1 cellular context compared by ENCODE assay signal in the genomic region with DNA sequence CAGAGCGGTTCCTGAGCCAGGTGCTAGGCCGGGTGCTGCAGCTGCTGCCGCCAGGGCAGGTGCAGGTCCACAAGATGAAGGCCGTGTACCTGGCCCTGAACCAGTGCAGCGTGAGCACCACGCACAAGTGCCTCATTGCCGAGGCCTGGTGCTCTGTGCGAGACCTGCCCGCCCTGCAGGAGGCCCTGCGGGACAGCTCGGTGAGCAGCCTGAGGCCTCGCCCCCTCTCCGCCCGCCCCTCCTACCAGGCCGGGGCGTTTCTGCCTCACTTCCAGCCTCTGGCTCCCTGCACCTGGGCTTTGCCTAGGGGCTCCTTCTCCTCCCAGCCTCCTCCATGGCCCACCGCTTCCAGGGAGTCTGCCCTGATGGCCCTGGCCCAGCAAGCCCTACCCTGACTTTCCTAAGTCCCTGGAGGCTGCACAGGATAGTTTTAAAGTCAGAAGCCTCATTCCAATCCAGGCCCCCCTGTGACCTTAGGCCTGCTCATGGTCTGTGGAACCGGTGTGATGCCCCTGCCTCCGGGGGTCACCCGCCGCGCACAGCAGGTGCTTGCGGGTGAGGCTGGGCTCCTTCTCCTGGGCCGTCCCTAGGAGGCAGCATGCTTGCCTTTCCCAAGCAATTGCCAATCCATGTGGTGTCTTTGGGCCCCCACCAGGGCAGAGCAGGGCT.
TF ChIP-seq lines count a peak whose summit lies in the region.

No MANE protein-coding gene starts in this region.

TF ChIP-seq in HepG2, 621 proteins besides CTCF, POLR2A, EP300 and RAD21:
- TF ChIP-seq ZMYM2 (CRISPR knock-in tag; IDR thresholded peaks at IDR 0.05): no peak
- TF ChIP-seq, protein P1, sequence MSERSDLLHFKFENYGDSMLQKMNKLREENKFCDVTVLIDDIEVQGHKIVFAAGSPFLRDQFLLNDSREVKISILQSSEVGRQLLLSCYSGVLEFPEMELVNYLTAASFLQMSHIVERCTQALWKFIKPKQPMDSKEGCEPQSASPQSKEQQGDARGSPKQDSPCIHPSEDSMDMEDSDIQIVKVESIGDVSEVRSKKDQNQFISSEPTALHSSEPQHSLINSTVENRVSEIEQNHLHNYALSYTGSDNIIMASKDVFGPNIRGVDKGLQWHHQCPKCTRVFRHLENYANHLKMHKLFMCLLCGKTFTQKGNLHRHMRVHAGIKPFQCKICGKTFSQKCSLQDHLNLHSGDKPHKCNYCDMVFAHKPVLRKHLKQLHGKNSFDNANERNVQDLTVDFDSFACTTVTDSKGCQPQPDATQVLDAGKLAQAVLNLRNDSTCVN (CRISPR knock-in tag; IDR thresholded peaks at IDR 0.05; ENCODE audit: borderline replicate concordance): no peak
- TF ChIP-seq, protein P2, sequence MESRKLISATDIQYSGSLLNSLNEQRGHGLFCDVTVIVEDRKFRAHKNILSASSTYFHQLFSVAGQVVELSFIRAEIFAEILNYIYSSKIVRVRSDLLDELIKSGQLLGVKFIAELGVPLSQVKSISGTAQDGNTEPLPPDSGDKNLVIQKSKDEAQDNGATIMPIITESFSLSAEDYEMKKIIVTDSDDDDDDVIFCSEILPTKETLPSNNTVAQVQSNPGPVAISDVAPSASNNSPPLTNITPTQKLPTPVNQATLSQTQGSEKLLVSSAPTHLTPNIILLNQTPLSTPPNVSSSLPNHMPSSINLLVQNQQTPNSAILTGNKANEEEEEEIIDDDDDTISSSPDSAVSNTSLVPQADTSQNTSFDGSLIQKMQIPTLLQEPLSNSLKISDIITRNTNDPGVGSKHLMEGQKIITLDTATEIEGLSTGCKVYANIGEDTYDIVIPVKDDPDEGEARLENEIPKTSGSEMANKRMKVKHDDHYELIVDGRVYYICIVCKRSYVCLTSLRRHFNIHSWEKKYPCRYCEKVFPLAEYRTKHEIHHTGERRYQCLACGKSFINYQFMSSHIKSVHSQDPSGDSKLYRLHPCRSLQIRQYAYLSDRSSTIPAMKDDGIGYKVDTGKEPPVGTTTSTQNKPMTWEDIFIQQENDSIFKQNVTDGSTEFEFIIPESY (CRISPR knock-in tag; IDR thresholded peaks at IDR 0.05): peak; percentile 91
